Comparison of ENCODE assay signal across 1 cellular context in genomic region chr1:206526064-206526911, GRCh38.
TF ChIP-seq lines count a peak whose summit lies in the region.

No MANE protein-coding gene starts in this region.

TF ChIP-seq in SK-N-SH, 30 proteins besides CTCF, POLR2A, EP300 and RAD21:
- TF ChIP-seq TEAD4 (IDR thresholded peaks at IDR 0.05; ENCODE audit: borderline replicate concordance, insufficient read depth), result no peak
- TF ChIP-seq ZBTB33 (IDR thresholded peaks at IDR 0.05; ENCODE audit: borderline replicate concordance, low read depth), result no peak
- no peak for TF ChIP-seq PBX3 (IDR thresholded peaks at IDR 0.05)
- TF ChIP-seq USF2 (IDR thresholded peaks at IDR 0.05; ENCODE audit: borderline replicate concordance, low read depth, low read length), result no peak
- TF ChIP-seq MAX (IDR thresholded peaks at IDR 0.05; ENCODE audit: low read depth), result no peak
- no peak for TF ChIP-seq RCOR1 (IDR thresholded peaks at IDR 0.05; ENCODE audit: low read length)
- no peak for TF ChIP-seq ELF1 (IDR thresholded peaks at IDR 0.05)
- TF ChIP-seq FOSL2 (IDR thresholded peaks at IDR 0.05; ENCODE audit: borderline replicate concordance, low read depth), result no peak
- no peak for TF ChIP-seq YY1 (IDR thresholded peaks at IDR 0.05; ENCODE audit: low read depth)
- no peak for TF ChIP-seq POLR2AphosphoS5 (IDR thresholded peaks at IDR 0.05; ENCODE audit: low read depth, low read length)
- no peak for TF ChIP-seq CHD2 (IDR thresholded peaks at IDR 0.05; ENCODE audit: low read length, partially characterized antibody)
- TF ChIP-seq TAF1 (IDR thresholded peaks at IDR 0.05; ENCODE audit: borderline replicate concordance, low read depth, low read length), result no peak
- TF ChIP-seq SMC3 (IDR thresholded peaks at IDR 0.05; ENCODE audit: low read depth, low read length), result no peak
- TF ChIP-seq EZH2phosphoT487 (IDR thresholded peaks at IDR 0.05; ENCODE audit: borderline replicate concordance, low read depth), result no peak
- TF ChIP-seq RFX5 (IDR thresholded peaks at IDR 0.05; ENCODE audit: low read length), result no peak
- no peak for TF ChIP-seq JUND (IDR thresholded peaks at IDR 0.05)
- no peak for TF ChIP-seq MXI1 (IDR thresholded peaks at IDR 0.05; ENCODE audit: low read depth, low read length)
- no peak for TF ChIP-seq TCF12 (IDR thresholded peaks at IDR 0.05)
- TF ChIP-seq IRF3 (IDR thresholded peaks at IDR 0.05; ENCODE audit: low read depth, low read length), result no peak
- TF ChIP-seq USF1 (IDR thresholded peaks at IDR 0.05; ENCODE audit: borderline replicate concordance, low read depth), result no peak
